In the genomic region with DNA sequence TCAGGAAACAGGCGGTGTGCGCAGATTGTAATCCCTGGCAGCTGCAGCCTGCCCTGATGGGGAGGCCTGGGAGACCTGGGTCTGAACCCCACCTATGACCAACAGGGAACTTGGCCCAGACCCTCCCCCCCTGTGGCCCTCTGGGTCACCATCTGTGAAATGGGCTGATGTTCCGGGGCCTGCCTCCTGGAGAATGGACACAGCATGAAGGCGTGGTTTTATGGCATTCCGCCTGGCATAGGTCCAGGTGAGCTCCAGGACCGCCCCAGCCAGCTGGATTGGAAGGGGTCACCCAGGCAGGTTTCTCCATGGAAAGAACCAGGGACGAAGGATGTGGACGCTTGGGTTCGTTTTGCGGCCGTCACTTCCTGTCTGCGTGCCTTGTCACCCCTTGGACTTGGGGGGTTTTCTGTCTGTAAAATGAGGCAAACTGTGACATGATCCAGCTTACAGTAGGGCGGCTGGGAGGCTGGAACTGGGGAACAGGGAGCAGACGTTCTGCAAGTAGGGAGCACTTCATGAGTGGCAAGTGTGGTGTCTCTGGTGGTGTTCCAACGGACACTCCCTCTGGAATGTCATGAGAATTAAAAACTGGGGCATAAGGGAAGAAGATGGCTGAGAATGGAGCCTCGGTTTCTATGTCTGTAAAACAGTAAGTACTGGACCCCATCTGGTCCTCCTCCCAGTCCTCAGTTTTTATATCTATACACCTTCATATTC, we compare ENCODE assay signal across 9 cellular contexts. TPM values are rescaled to one million over a fixed set of nuclear protein-coding genes. Genes with fewer than 3 reads are reported as not detected.
A peak's percentile ranks its signal among the peaks of the same experiment; 100 is the strongest.
DNase-seq lines count a peak whose midpoint lies in the region; ATAC-seq and TF ChIP-seq lines count a peak whose summit lies in the region.
"Had no signal": no experiment of that assay in that cellular context is flagged by ENCODE, and none has a peak within 500 bp of the region (broad histone marks: within the 10 kb centered on the region; RNA-seq: fewer than 3 reads in every experiment).

No MANE protein-coding gene starts in this region.

- no peak for DNase-seq in activated CD4-positive, alpha-beta T cell treated with anti-CD3 and anti-CD28 coated beads, Interleukin-2, amount 10 ng/mL, durations not matched to agents 7 days and 5 days
- DNase-seq in activated CD4-positive, alpha-beta T cell treated with anti-CD3 and anti-CD28 coated beads for 48 hours, result no peak
- no peak for DNase-seq in activated naive CD8-positive, alpha-beta T cell treated with anti-CD3 and anti-CD28 coated beads, Interleukin-2, amount 50 U/mL, for 24 hours
- no peak for DNase-seq in lower lobe of right lung
- peak in 2 of 49 donors; percentile 23 to 32 for DNase-seq in substantia nigra (lab: John Stamatoyannopoulos, UW)
- DNase-seq in AML-193 (lab: John Stamatoyannopoulos, UW), result no peak
- DNase-seq in RKO (ENCODE audit: low spot score), result no peak

- H3K4me3 Mint-ChIP-seq in activated CD4-positive, alpha-beta T cell treated with anti-CD3 and anti-CD28 coated beads, Interleukin-2, amount 10 ng/mL, durations not matched to agents 7 days and 5 days, result peak overlapping the region; percentile 72
- H3K4me3 Mint-ChIP-seq in activated naive CD8-positive, alpha-beta T cell treated with anti-CD3 and anti-CD28 coated beads, Interleukin-2, amount 50 U/mL, for 24 hours, result peak overlapping the region; percentile 68

- H3K27ac ChIP-seq in lower lobe of right lung (peak overlapping the region; percentile 91), substantia nigra (ENCODE audit: low read depth, low read length, poor library complexity, severe bottlenecking) (peak overlapping the region; percentile 99)
- H3K27ac ChIP-seq: SJCRH30 had no signal

- no peak overlapping the region for H3K27ac Mint-ChIP-seq in activated CD4-positive, alpha-beta T cell treated with anti-CD3 and anti-CD28 coated beads, Interleukin-2, amount 10 ng/mL, durations not matched to agents 7 days and 5 days
- H3K27ac Mint-ChIP-seq in activated naive CD8-positive, alpha-beta T cell treated with anti-CD3 and anti-CD28 coated beads, Interleukin-2, amount 50 U/mL, for 24 hours, result no peak overlapping the region

- peaks cover 27% of the 10 kb centered on the region for H3K27me3 Mint-ChIP-seq in activated CD4-positive, alpha-beta T cell treated with anti-CD3 and anti-CD28 coated beads, Interleukin-2, amount 10 ng/mL, durations not matched to agents 7 days and 5 days
- peaks cover 12% of the 10 kb centered on the region for H3K27me3 Mint-ChIP-seq in activated naive CD8-positive, alpha-beta T cell treated with anti-CD3 and anti-CD28 coated beads, Interleukin-2, amount 50 U/mL, for 24 hours

- no peaks in the 10 kb centered on the region for H3K36me3 Mint-ChIP-seq in activated CD4-positive, alpha-beta T cell treated with anti-CD3 and anti-CD28 coated beads, Interleukin-2, amount 10 ng/mL, durations not matched to agents 7 days and 5 days (ENCODE audit: low read depth)
- no peaks in the 10 kb centered on the region for H3K36me3 Mint-ChIP-seq in activated naive CD8-positive, alpha-beta T cell treated with anti-CD3 and anti-CD28 coated beads, Interleukin-2, amount 50 U/mL, for 24 hours (ENCODE audit: low read depth)

- intact Hi-C loops in lower lobe of right lung (cut with DNase I), result no loop called here

- H3K4me1 ChIP-seq in lower lobe of right lung, result peaks cover 46% of the 10 kb centered on the region

- H3K36me3 ChIP-seq in lower lobe of right lung, result no peaks in the 10 kb centered on the region
- H3K36me3 ChIP-seq: SJCRH30 had no signal

- POLR2A ChIA-PET in activated CD4-positive, alpha-beta T cell treated with anti-CD3 and anti-CD28 coated beads, Interleukin-2, amount 10 ng/mL, durations not matched to agents 7 days and 5 days (lab: Charles Lee), result interaction anchor here (0.5 to 0.9 kb wide), 2 partner anchors 13 to 30 kb away, joined by 3 to 4 read pairs; no protein-coding TSS in a partner anchor

- H3K4me1 Mint-ChIP-seq in activated CD4-positive, alpha-beta T cell treated with anti-CD3 and anti-CD28 coated beads, Interleukin-2, amount 10 ng/mL, durations not matched to agents 7 days and 5 days, result peaks cover 8% of the 10 kb centered on the region
- peaks cover 16% of the 10 kb centered on the region for H3K4me1 Mint-ChIP-seq in activated naive CD8-positive, alpha-beta T cell treated with anti-CD3 and anti-CD28 coated beads, Interleukin-2, amount 50 U/mL, for 24 hours

- TF ChIP-seq CTCF in lower lobe of right lung (IDR thresholded peaks at IDR 0.05), result no peak

- no peaks in the 10 kb centered on the region for H3K9me3 Mint-ChIP-seq in activated CD4-positive, alpha-beta T cell treated with anti-CD3 and anti-CD28 coated beads, Interleukin-2, amount 10 ng/mL, durations not matched to agents 7 days and 5 days
- H3K9me3 Mint-ChIP-seq in activated naive CD8-positive, alpha-beta T cell treated with anti-CD3 and anti-CD28 coated beads, Interleukin-2, amount 50 U/mL, for 24 hours, result no peaks in the 10 kb centered on the region

- CTCF ChIA-PET in activated CD4-positive, alpha-beta T cell treated with anti-CD3 and anti-CD28 coated beads, Interleukin-2, amount 10 ng/mL, durations not matched to agents 7 days and 5 days (lab: Charles Lee), result interaction anchor here (0.5 to 2.8 kb wide), 12 partner anchors 8 to 545 kb away, joined by 3 to 23 read pairs (median 5); partner anchors contain the start of genes PSME3IP1 and RSPRY1

- no peaks in the 10 kb centered on the region for H3K9me3 ChIP-seq in lower lobe of right lung
- H3K9me3 ChIP-seq: SJCRH30 had no signal

- H3K27me3 ChIP-seq in lower lobe of right lung (ENCODE audit: low read depth), result no peaks in the 10 kb centered on the region
- H3K27me3 ChIP-seq: SJCRH30 had no signal

- ATAC-seq in activated naive CD8-positive, alpha-beta T cell treated with anti-CD3 and anti-CD28 coated beads, Interleukin-2, amount 50 U/mL, for 24 hours, result no peak
- ATAC-seq in lower lobe of right lung, result no peak
- no peak for ATAC-seq in GM18502 (IDR thresholded peaks at IDR 0.05; ENCODE audit: poor library complexity, unreplicated experiment)

- peak overlapping the region; percentile 87 for H3K4me3 ChIP-seq in lower lobe of right lung

RNA-seq across cellular contexts. Expression of gene CPNE2, which starts 1.6 kb away (rescaled TPM):
- total RNA-seq in activated CD4-positive, alpha-beta T cell treated with anti-CD3 and anti-CD28 coated beads, Interleukin-2, amount 10 ng/mL, durations not matched to agents 7 days and 5 days, result 1 to 10 TPM; 3.1 to 3.6 TPM
- total RNA-seq in lower lobe of right lung, result 55.3 TPM

Comparison
In these comparisons a context has a peak if more than half of its experiments do, and no peak if none do; other contexts are left out.
1. RNA of gene CPNE2, which starts 1.6 kb away (total RNA-seq): 55.3 TPM in lower lobe of right lung (single experiment); 3.1 to 3.6 TPM in activated CD4-positive, alpha-beta T cell treated with anti-CD3 and anti-CD28 coated beads, Interleukin-2, amount 10 ng/mL, durations not matched to agents 7 days and 5 days; every median in the first group is over 10 times any median in the second.